Comparison of ENCODE assay signal across 2 cellular contexts in genomic region chr6:34888874-34889555, GRCh38.
TF ChIP-seq lines count a peak whose summit lies in the region.

Gene ANKS1A, plus strand, starts transcription at chr6:34889255. Its CDS starts 148 bp downstream, at chr6:34889403.

TF ChIP-seq in IMR-90, 13 proteins besides CTCF, POLR2A, EP300 and RAD21 (continued from another document):
- TF ChIP-seq USF2 (IDR thresholded peaks at IDR 0.05; ENCODE audit: low read depth, low read length), result no peak
- TF ChIP-seq CEBPB (IDR thresholded peaks at IDR 0.05; ENCODE audit: low read depth, low read length), result no peak
- no peak for TF ChIP-seq ELK1 (IDR thresholded peaks at IDR 0.05; ENCODE audit: borderline replicate concordance, low read depth, low read length)
- no peak for TF ChIP-seq MAFK (IDR thresholded peaks at IDR 0.05; ENCODE audit: low read depth, low read length)
- no peak for TF ChIP-seq SMC3 (IDR thresholded peaks at IDR 0.05; ENCODE audit: low read depth, low read length)
- no peak for TF ChIP-seq NFE2L2 (IDR thresholded peaks at IDR 0.05; ENCODE audit: low read depth, low read length)
- no peak for TF ChIP-seq FOS (IDR thresholded peaks at IDR 0.05; ENCODE audit: low read depth, low read length)
- no peak for TF ChIP-seq RFX5 (IDR thresholded peaks at IDR 0.05; ENCODE audit: low read depth, low read length)
- TF ChIP-seq MAZ (IDR thresholded peaks at IDR 0.05; ENCODE audit: borderline replicate concordance, low read depth, low read length), result peak; percentile 62; the same call in 1 of the 2 replicates

TF ChIP-seq in neural cell, 6 proteins besides CTCF, POLR2A, EP300 and RAD21 (continued from another document):
- TF ChIP-seq REST (IDR thresholded peaks at IDR 0.05; ENCODE audit: borderline replicate concordance) (peak; percentile 84), EZH2 (IDR thresholded peaks at IDR 0.05; ENCODE audit: borderline replicate concordance, insufficient read depth, low read length, poor library complexity, severe bottlenecking) (no peak)
